In genomic region chr1:246765521-246765920, GRCh38 we compare ENCODE assay signal across 24 cellular contexts. TPM values are rescaled to one million over a fixed set of nuclear protein-coding genes. Genes with fewer than 3 reads are reported as not detected.
DNase-seq lines count a peak whose midpoint lies in the region; ATAC-seq, FAIRE-seq and TF ChIP-seq lines count a peak whose summit lies in the region.
"Had no signal": no experiment of that assay in that cellular context is flagged by ENCODE, and none has a peak within 500 bp of the region (broad histone marks: within the 10 kb centered on the region; RNA-seq: fewer than 3 reads in every experiment).

No MANE protein-coding gene starts in this region.

- H3K36me3 ChIP-seq in liver (ENCODE audit: control insufficient read depth in 4 of 4, insufficient read depth in 3 of 4, low read depth in 1 of 4, low read length in 3 of 4), result peaks cover 10 to 49% (median 38%) of the 10 kb centered on the region in 4 donors
- peaks cover 19 to 77% of the 10 kb centered on the region in 2 experiments for H3K36me3 ChIP-seq in HepG2 (replicated peaks in 1 of 2; ENCODE audit: control insufficient read depth in 1 of 2, insufficient read depth in 2 of 2, low read length in 2 of 2)
- H3K36me3 ChIP-seq in colonic mucosa, result no peaks in the 10 kb centered on the region
- peaks cover 0 to 70% (median 24%) of the 10 kb centered on the region in 4 donors for H3K36me3 ChIP-seq in right lobe of liver
- H3K36me3 ChIP-seq in transverse colon, result peaks cover 0 to 2% (median under 1%) of the 10 kb centered on the region in 4 donors
- H3K36me3 ChIP-seq in left ventricle myocardium inferior, result peaks cover 74% of the 10 kb centered on the region
- no peaks in the 10 kb centered on the region for H3K36me3 ChIP-seq in breast epithelium

- CTCF ChIA-PET in HepG2 (lab: Yijun Ruan, JAX; ENCODE audit: low intra/inter-chr PET ratio, low total read pairs), result no interaction called here

- H3K4me1 ChIP-seq in liver (ENCODE audit: control insufficient read depth in 4 of 4, insufficient read depth in 4 of 4, low read length in 3 of 4) (peaks cover 0 to 15% (median 3%) of the 10 kb centered on the region in 4 donors), HepG2 (ENCODE audit: insufficient read depth, low read length) (no peaks in the 10 kb centered on the region), colonic mucosa (no peaks in the 10 kb centered on the region), right lobe of liver (peaks cover 0 to 16% (median 4%) of the 10 kb centered on the region in 4 donors), transverse colon (peaks cover 0 to 12% (median 0%) of the 10 kb centered on the region in 4 donors), left ventricle myocardium inferior (peaks cover 27% of the 10 kb centered on the region), breast epithelium (no peaks in the 10 kb centered on the region)
- H3K4me1 ChIP-seq: Caco-2 had no signal

- BruUV-seq in HepG2 (replicated peaks; lab: Mats Ljungman, UMichigan), result no TSS peak

- no peak overlapping the region for H2AFZ ChIP-seq in HepG2 (ENCODE audit: low read length)
- H2AFZ ChIP-seq: GM23248 had no signal

- TF ChIP-seq EP300 in HepG2 (IDR thresholded peaks at IDR 0.05; ENCODE audit: low read depth in 2 of 2, low read length in 2 of 2) (no peak), HepG2 (CRISPR knock-in tag; IDR thresholded peaks at IDR 0.05; ENCODE audit: borderline replicate concordance) (no peak), transverse colon (IDR thresholded peaks at IDR 0.05; ENCODE audit: low read depth) (no peak)

- in situ Hi-C loops in HepG2 (cut with HindIII; ENCODE audit: extremely low pct_ligation_motif_present, low pct_unique_long_range_greater_than_20kb), result no loop called here
- in situ Hi-C loops in transverse colon (cut with MboI; ENCODE audit: low pct_ligation_motif_present in 1 of 4, low pct_unique_long_range_greater_than_20kb in 1 of 4, low sequenced_read_pairs in 3 of 4), result no loop called here

- no peaks in the 10 kb centered on the region for H4K20me1 ChIP-seq in HepG2 (ENCODE audit: insufficient read depth, low read length)

- H3K27ac ChIP-seq in liver (ENCODE audit: low read depth in 1 of 2, low read length in 2 of 2) (no peak overlapping the region), HepG2 (ENCODE audit: extremely low read length, insufficient read depth, low read length) (no peak overlapping the region), colonic mucosa (peak overlapping the region; percentile 18), right lobe of liver (peak overlapping the region in 1 of 3 donors; percentile 10), transverse colon (peak overlapping the region; percentile 31 to 68 (median 52)), left ventricle myocardium inferior (replicated peaks) (no peak overlapping the region), breast epithelium (no peak overlapping the region)
- H3K27ac ChIP-seq: 22Rv1, BLaER1, C4-2B, GM23248 had no signal

- intact Hi-C loops in HepG2 (cut with micrococcal nuclease; ENCODE audit: unreplicated experiment), result no loop called here
- intact Hi-C loops in colonic mucosa (cut with DNase I), result no loop called here
- intact Hi-C loops in right lobe of liver (cut with DNase I), result no loop called here
- intact Hi-C loops in transverse colon (cut with DNase I; ENCODE audit: low total_unique reads), result no loop called here
- intact Hi-C loops in left ventricle myocardium inferior (cut with micrococcal nuclease), result no loop called here
- intact Hi-C loops in breast epithelium (cut with DNase I; ENCODE audit: low total_unique reads), result no loop called here

- no peaks in the 10 kb centered on the region for H3K79me2 ChIP-seq in HepG2 (ENCODE audit: insufficient read depth, low read length)

- H3K4me2 ChIP-seq in HepG2 (ENCODE audit: low read depth, low read length), result no peak overlapping the region
- H3K4me2 ChIP-seq: BLaER1 had no signal

- 69% methylated on average over 3 of the region's 3 CpGs for WGBS in liver
- WGBS in HepG2 (ENCODE audit: low lambda C conversion rate), result 95% methylated on average over 3 of the region's 3 CpGs
- 56% methylated on average over 3 of the region's 3 CpGs for WGBS in right lobe of liver (ENCODE audit: insufficient coverage, low coverage, low lambda C conversion rate, missing lambda C conversion rate)
- 57 to 64% methylated on average over 3 of the region's 3 CpGs for WGBS in transverse colon (ENCODE audit: low coverage in 1 of 2), 2 donors

- POLR2A ChIA-PET in HepG2 (lab: Yijun Ruan, JAX), result no interaction called here

- no peak for FAIRE-seq in HepG2 (lab: Jason Lieb, UNC)
- FAIRE-seq: A204.1, G401.6, GM12892, GM19239, H1 had no signal

- no peak overlapping the region for H3K9ac ChIP-seq in liver (ENCODE audit: low read depth in 1 of 2, low read length in 2 of 2)
- no peak overlapping the region for H3K9ac ChIP-seq in HepG2 (ENCODE audit: insufficient read depth, low read depth, low read length)
- no peak overlapping the region for H3K9ac ChIP-seq in colonic mucosa (ENCODE audit: low read depth in 2 of 2, low read length in 2 of 2)
- H3K9ac ChIP-seq: BLaER1, GM23248 had no signal

- DNase-seq in HepG2 (ENCODE audit: low spot score), result no peak
- DNase-seq in colonic mucosa, result peak; percentile 60
- DNase-seq in right lobe of liver, result peak in 2 of 3 donors; percentile 46 to 75
- DNase-seq in transverse colon, result peak; percentile 73
- DNase-seq in left ventricle myocardium inferior, result no peak
- no peak for DNase-seq in breast epithelium (ENCODE audit: low spot score in 2 of 2)
- no peak for DNase-seq in iPS-NIHi7 (ENCODE audit: extremely low spot score)
- DNase-seq: Caco-2; CD4-positive, CD25-positive, alpha-beta regulatory T cell; CD8-positive, alpha-beta T cell; DMS153; DND-41; GM23248; H7; HCEC 1CT had no signal

- H3K27me3 ChIP-seq in liver (ENCODE audit: control insufficient read depth in 4 of 4, insufficient read depth in 4 of 4, low read length in 3 of 4) (no peaks in the 10 kb centered on the region), HepG2 (ENCODE audit: control insufficient read depth in 1 of 2, insufficient read depth in 2 of 2, low read length in 2 of 2) (no peaks in the 10 kb centered on the region), colonic mucosa (no peaks in the 10 kb centered on the region), right lobe of liver (no peaks in the 10 kb centered on the region), transverse colon (no peaks in the 10 kb centered on the region), left ventricle myocardium inferior (ENCODE audit: low read depth) (no peaks in the 10 kb centered on the region), breast epithelium (no peaks in the 10 kb centered on the region)
- H3K27me3 ChIP-seq: BLaER1 had no signal

- no peak for ATAC-seq in HepG2
- ATAC-seq in right lobe of liver, result peak; percentile 81 to 92 (median 88)
- ATAC-seq: CD8-positive, alpha-beta T cell had no signal

- TF ChIP-seq POLR2A in HepG2 (IDR thresholded peaks at IDR 0.05; ENCODE audit: insufficient read depth in 1 of 2, low read depth in 2 of 2, low read length in 2 of 2) (no peak), right lobe of liver (IDR thresholded peaks at IDR 0.05) (no peak), transverse colon (IDR thresholded peaks at IDR 0.05) (no peak), breast epithelium (IDR thresholded peaks at IDR 0.05) (no peak)

- no peak overlapping the region for H3K4me3 ChIP-seq in liver (ENCODE audit: low read depth in 1 of 3, low read length in 3 of 3)
- no peak overlapping the region for H3K4me3 ChIP-seq in HepG2 (replicated peaks in 1 of 3; ENCODE audit: insufficient read depth in 1 of 3, low read depth in 2 of 3, low read length in 3 of 3)
- H3K4me3 ChIP-seq in colonic mucosa, result no peak overlapping the region
- no peak overlapping the region for H3K4me3 ChIP-seq in right lobe of liver
- no peak overlapping the region for H3K4me3 ChIP-seq in transverse colon
- H3K4me3 ChIP-seq in left ventricle myocardium inferior, result no peak overlapping the region
- no peak overlapping the region for H3K4me3 ChIP-seq in breast epithelium
- H3K4me3 ChIP-seq: BLaER1, GM23248 had no signal

- peak in 1 of 2 donors; percentile 19 for TF ChIP-seq RAD21 in liver (IDR thresholded peaks at IDR 0.05)
- no peak for TF ChIP-seq RAD21 in HepG2 (CRISPR knock-in tag; IDR thresholded peaks at IDR 0.05)

- no peak for TF ChIP-seq CTCF in liver (IDR thresholded peaks at IDR 0.05; ENCODE audit: low read depth, low read length, missing input control)
- no peak for TF ChIP-seq CTCF in HepG2 (CRISPR knock-in tag; IDR thresholded peaks at IDR 0.05)
- no peak for TF ChIP-seq CTCF in colonic mucosa (IDR thresholded peaks at IDR 0.05)
- no peak for TF ChIP-seq CTCF in right lobe of liver (IDR thresholded peaks at IDR 0.05)
- no peak for TF ChIP-seq CTCF in transverse colon (IDR thresholded peaks at IDR 0.05)
- no peak for TF ChIP-seq CTCF in left ventricle myocardium inferior (IDR thresholded peaks at IDR 0.05; ENCODE audit: borderline replicate concordance)
- no peak for TF ChIP-seq CTCF in breast epithelium (IDR thresholded peaks at IDR 0.05)

- H3K9me3 ChIP-seq in liver (ENCODE audit: control insufficient read depth in 4 of 4, low read length in 3 of 4), result no peaks in the 10 kb centered on the region
- no peaks in the 10 kb centered on the region for H3K9me3 ChIP-seq in HepG2 (ENCODE audit: low read length)
- H3K9me3 ChIP-seq in colonic mucosa, result no peaks in the 10 kb centered on the region
- H3K9me3 ChIP-seq in right lobe of liver, result no peaks in the 10 kb centered on the region
- H3K9me3 ChIP-seq in transverse colon, result no peaks in the 10 kb centered on the region
- no peaks in the 10 kb centered on the region for H3K9me3 ChIP-seq in left ventricle myocardium inferior (replicated peaks)
- H3K9me3 ChIP-seq in breast epithelium, result no peaks in the 10 kb centered on the region
- H3K9me3 ChIP-seq: Caco-2 had no signal

RNA-seq across cellular contexts. Expression of gene SCCPDH, which starts 41.3 kb away (rescaled TPM):
- total RNA-seq in liver (10 to 100 TPM; 52.1 to 84.3 TPM), HepG2 (2016; rRNA removed; fragmentation: Illumina TruSeq; extraction: Trizol) (62.3 and 65.6 TPM in 2 replicates), colonic mucosa (10 to 100 TPM; 29.9 to 40.1 TPM), right lobe of liver (100 to 1,000 TPM in 1 of 6 experiments, 10 to 100 TPM in 5; 80.3 to 125 (median 85.3) TPM), transverse colon (10 to 100 TPM in 3 of 4 donors, 1 to 10 TPM in 1; 4.8 to 28.5 (median 17.4) TPM), left ventricle myocardium inferior (29.4 TPM), breast epithelium (10 to 100 TPM; 11.3 to 30.8 (median 23.7) TPM)
- polyA plus RNA-seq in liver (10 to 100 TPM; 77.9 to 79.2 TPM), HepG2 (2011; rRNA removed) (29.8 and 36.7 TPM in 2 replicates)
- 30.7 and 32.1 TPM in 2 replicates for total RNA-seq in HepG2 (2016; cell fraction: cytosol; rRNA removed; fragmentation: Illumina TruSeq; extraction: Trizol; ENCODE audit: low read depth)
- total RNA-seq in HepG2 (2016; cell fraction: insoluble cytoplasmic fraction; rRNA removed; fragmentation: Illumina TruSeq; extraction: Trizol), result 63.7 and 66.1 TPM in 2 replicates
- 42.1 and 43.2 TPM in 2 replicates for total RNA-seq in HepG2 (2016; cell fraction: membrane; rRNA removed; fragmentation: Illumina TruSeq; extraction: Trizol)
- total RNA-seq in HepG2 (2016; cell fraction: nucleus; rRNA removed; fragmentation: Illumina TruSeq; extraction: Trizol), result 47.4 and 48.2 TPM in 2 replicates
- polyA plus RNA-seq in HepG2 (2011; cell fraction: cytosol; rRNA removed), result 24.8 and 30.0 TPM in 2 replicates
- polyA plus RNA-seq in HepG2 (2011; cell fraction: nucleus; rRNA removed), result 11.2 and 14.2 TPM in 2 replicates
- polyA plus RNA-seq in HepG2 (2012), result 36.7 and 52.0 TPM in 2 replicates
- 24.1 and 29.6 TPM in 2 replicates for polyA plus RNA-seq in HepG2 (2016; cell fraction: cytosol; fragmentation: Illumina TruSeq; extraction: Trizol; ENCODE audit: low read depth)
- polyA plus RNA-seq in HepG2 (2016; cell fraction: insoluble cytoplasmic fraction; fragmentation: Illumina TruSeq; extraction: Trizol; ENCODE audit: low read depth), result 55.1 and 61.6 TPM in 2 replicates
- 28.6 and 29.9 TPM in 2 replicates for polyA plus RNA-seq in HepG2 (2016; cell fraction: membrane; fragmentation: Illumina TruSeq; extraction: Trizol; ENCODE audit: low read depth)
- 42.1 and 48.3 TPM in 2 replicates for polyA plus RNA-seq in HepG2 (2016; cell fraction: nucleus; fragmentation: Illumina TruSeq; extraction: Trizol; ENCODE audit: insufficient read depth, low read depth)
- 2.0 and 17.9 TPM in 2 replicates for polyA minus RNA-seq in HepG2 (2011; rRNA and poly(A)+ RNA removed; ENCODE audit: low replicate concordance)
- polyA minus RNA-seq in HepG2 (2011; cell fraction: cytosol; rRNA and poly(A)+ RNA removed), result 19.6 and 22.0 TPM in 2 replicates
- polyA minus RNA-seq in HepG2 (2011; cell fraction: nucleus; rRNA and poly(A)+ RNA removed), result 51.8 and 53.6 TPM in 2 replicates

Comparison
In these comparisons a context has a peak if more than half of its experiments do, and no peak if none do; other contexts are left out.
1. DNase-seq: peak in colonic mucosa (single experiment), right lobe of liver (2 of 3) and transverse colon (single experiment); none in HepG2 (single experiment), left ventricle myocardium inferior (single experiment), breast epithelium (0 of 2) and iPS-NIHi7 (single experiment).
2. H3K27ac ChIP-seq: peak in colonic mucosa (single experiment) and transverse colon (4 of 4); none in liver (0 of 2), HepG2 (single experiment), left ventricle myocardium inferior (single experiment) and breast epithelium (0 of 2).